Comparison of ENCODE assay signal across 8 cellular contexts in the genomic region with DNA sequence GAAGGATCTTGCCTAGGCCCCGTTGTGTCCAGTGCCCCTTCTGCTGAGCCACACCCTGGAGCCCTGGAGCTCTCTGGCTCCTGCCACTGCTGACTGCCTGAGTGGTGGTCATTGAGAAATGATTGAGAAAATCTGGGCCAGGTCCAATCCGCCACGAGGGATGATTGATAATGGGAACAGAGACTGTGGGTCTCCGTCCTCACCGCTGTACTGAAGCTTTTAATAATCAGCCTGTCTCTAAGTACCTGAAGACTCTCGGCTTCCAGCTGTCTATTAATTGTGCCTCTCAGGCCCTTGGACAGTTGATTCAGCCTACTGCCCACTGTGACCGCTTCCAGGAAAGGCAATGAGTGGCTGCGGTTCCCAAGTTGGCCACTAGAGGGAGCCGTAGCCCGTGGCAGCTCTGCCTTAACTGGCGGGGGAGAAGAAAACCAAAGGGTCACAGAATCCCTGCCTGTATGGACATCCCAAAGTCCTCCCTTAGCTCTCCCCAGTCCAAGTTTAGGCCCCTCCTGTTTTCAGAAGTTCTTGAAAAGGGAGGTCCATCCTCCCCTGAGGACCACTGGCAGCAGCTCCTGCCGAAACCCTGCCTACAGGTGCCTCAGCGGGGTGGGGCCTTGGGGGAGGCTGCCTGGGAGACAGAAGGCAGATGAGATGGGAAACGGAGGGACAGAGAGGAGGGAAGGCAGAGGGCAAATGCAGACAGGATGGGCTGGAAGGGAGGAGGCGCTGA.
DNase-seq lines count a peak whose midpoint lies in the region; ATAC-seq, FAIRE-seq and TF ChIP-seq lines count a peak whose summit lies in the region.

No MANE protein-coding gene starts in this region.

- no peak overlapping the region for H3K4me2 ChIP-seq in KMS-11

- peak overlapping the region; percentile 22; the same call in 1 of the 2 replicates for H2AFZ ChIP-seq in KMS-11 (ENCODE audit: low read depth)

- no peak for TF ChIP-seq POLR2A in GM12891 (IDR thresholded peaks at IDR 0.05; ENCODE audit: low read depth, low read length)

- H3K4me1 ChIP-seq in KMS-11 (ENCODE audit: low read depth, poor library complexity, severe bottlenecking) (no peaks in the 10 kb centered on the region), SJCRH30 (no peaks in the 10 kb centered on the region)

- H3K4me3 ChIP-seq in KMS-11 (IDR thresholded peaks at IDR 0.05; ENCODE audit: insufficient read depth, low read depth, low read length) (no peak overlapping the region), SJCRH30 (no peak overlapping the region)

- no peak overlapping the region for H3K9ac ChIP-seq in KMS-11

- H3K27me3 ChIP-seq in KMS-11 (ENCODE audit: insufficient read depth, low read depth) (no peaks in the 10 kb centered on the region), SJCRH30 (no peaks in the 10 kb centered on the region; the same call in 1 of the 2 replicates)

- no peaks in the 10 kb centered on the region for H3K9me3 ChIP-seq in SJCRH30 (replicated peaks)

- no peaks in the 10 kb centered on the region for H4K20me1 ChIP-seq in KMS-11 (ENCODE audit: insufficient read depth)

- peak; percentile 63 for ATAC-seq in omental fat pad (ENCODE audit: low FRiP score)
- ATAC-seq in HG03571 (IDR thresholded peaks at IDR 0.05; ENCODE audit: unreplicated experiment) = no peak

- H3K79me2 ChIP-seq in KMS-11 (ENCODE audit: insufficient read depth, low read depth) = no peaks in the 10 kb centered on the region

- TF ChIP-seq CTCF in KMS-11 (conservative IDR thresholded peaks at IDR 0.05; ENCODE audit: low read depth, low read length) = peak; percentile 98
- TF ChIP-seq CTCF in omental fat pad (IDR thresholded peaks at IDR 0.05) = peak in 2 of 3 donors; percentile 91 to 98

- peak; percentile 95 for FAIRE-seq in GM12891 (lab: Jason Lieb, UNC)

- no peaks in the 10 kb centered on the region for H3K36me3 ChIP-seq in KMS-11 (ENCODE audit: insufficient read depth)
- H3K36me3 ChIP-seq in SJCRH30 = no peaks in the 10 kb centered on the region

- H3K27ac ChIP-seq in KMS-11 (no peak overlapping the region), SJCRH30 (no peak overlapping the region)

- DNase-seq in GM12891 (ENCODE audit: insufficient read length, low spot score) (peak; percentile 51), SJCRH30 (peak; percentile 46 to 77), germinal center (ENCODE audit: low spot score) (peak; percentile 59), omental fat pad (ENCODE audit: low spot score) (peak; percentile 96), superior temporal gyrus (ENCODE audit: extremely low spot score) (peak; percentile 95)
- peak; percentile 40 to 77 (median 65) for DNase-seq in activated naive CD4-positive, alpha-beta T cell (lab: John Stamatoyannopoulos, UW)

TF ChIP-seq in GM12891, 5 proteins besides CTCF, POLR2A, EP300 and RAD21:
- no peak for TF ChIP-seq POLR2AphosphoS5 (IDR thresholded peaks at IDR 0.05; ENCODE audit: low read depth, low read length)
- TF ChIP-seq TAF1 (IDR thresholded peaks at IDR 0.05; ENCODE audit: low read depth, low read length) = no peak
- TF ChIP-seq POU2F2 (IDR thresholded peaks at IDR 0.05; ENCODE audit: low read depth, low read length) = no peak
- TF ChIP-seq SPI1 (IDR thresholded peaks at IDR 0.05; ENCODE audit: low read depth, low read length) = no peak
- no peak for TF ChIP-seq PAX5 (IDR thresholded peaks at IDR 0.05; ENCODE audit: insufficient read depth, low read length, severe bottlenecking)
